1 cellular context compared by ENCODE assay signal in genomic region chr2:20691076-20691708, GRCh38.
TF ChIP-seq lines count a peak whose summit lies in the region.

No MANE protein-coding gene starts in this region.

TF ChIP-seq in WTC11, 78 proteins besides CTCF, POLR2A, EP300 and RAD21 (continued from another document):
- TF ChIP-seq USF2 (CRISPR knock-in tag; IDR thresholded peaks at IDR 0.05): no peak
